Comparison of ENCODE assay signal across 21 cellular contexts in the genomic region with DNA sequence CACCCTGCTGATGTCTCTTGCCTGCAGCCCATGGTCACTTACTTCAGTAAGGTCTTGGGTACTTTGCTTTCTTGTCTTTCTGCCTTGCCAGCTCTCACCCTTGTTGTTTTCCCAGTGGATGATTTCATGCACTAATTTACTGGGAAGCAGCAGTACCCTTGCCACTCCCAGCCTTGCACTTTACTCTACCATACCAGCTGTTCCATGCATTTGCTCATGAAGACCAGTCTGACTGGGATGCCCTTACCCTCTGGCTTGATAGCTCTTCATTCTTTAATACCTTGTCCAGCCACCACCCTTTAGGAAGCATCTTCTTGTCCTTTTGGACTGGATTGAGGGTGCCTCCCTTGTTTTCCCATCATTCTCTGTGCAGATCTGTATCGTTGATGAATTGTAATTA.
"Had no signal": no experiment of that assay in that cellular context is flagged by ENCODE, and none has a peak within 500 bp of the region (broad histone marks: within the 10 kb centered on the region; RNA-seq: fewer than 3 reads in every experiment).

No MANE protein-coding gene starts in this region.

- H3K36me3 ChIP-seq: cardiac muscle cell, tibial artery, vagina had no signal

- H3K9me3 ChIP-seq: tibial artery, vagina had no signal

- DNase-seq: activated CD4-positive, alpha-beta T cell treated with anti-CD3 and anti-CD28 coated beads, Interleukin-2, amount 10 ng/mL, durations not matched to agents 24 days and 14 days; activated CD8-positive, alpha-beta memory T cell treated with anti-CD3 and anti-CD28 coated beads, Interleukin-2, amount 50 U/mL, for 4 hours; activated effector memory CD4-positive, alpha-beta T cell treated with anti-CD3 and anti-CD28 coated beads, Interleukin-2, amount 50 U/mL, for 16 hours; activated T-cell treated with anti-CD3 and anti-CD28 coated beads, Interleukin-2, amount 50 U/mL, for 4 hours; amniotic stem cell; dermis blood vessel endothelial cell; effector memory CD4-positive, alpha-beta T cell; nucleus accumbens; retina; stimulated activated CD4-positive, alpha-beta T cell treated with anti-CD3 and anti-CD28 coated beads, Interleukin-12 subunit alpha, Interleukin-12 subunit beta, amount 100 ng/mL, for 4 hours; stimulated activated CD4-positive, alpha-beta T cell treated with anti-CD3 and anti-CD28 coated beads, Interleukin-1b, Interleukin-23, amount 100 ng/mL, for 48 hours; stimulated activated naive CD4-positive, alpha-beta T cell treated with Interleukin-2 at 50 U/mL for 16 hours; substantia nigra; T1000; tibial artery had no signal

- H3K27ac Mint-ChIP-seq: activated CD4-positive, alpha-beta T cell treated with anti-CD3 and anti-CD28 coated beads, Interleukin-2, amount 10 ng/mL, durations not matched to agents 24 days and 14 days; activated naive CD4-positive, alpha-beta T cell treated with anti-CD3 and anti-CD28 coated beads, Interleukin-2, amount 50 U/mL, for 72 hours; natural killer cell treated with Interleukin-12 subunit alpha and Interleukin-12 subunit beta and Interleukin-15 and Interleukin-18, amount 100 ng/mL, for 72 hours had no signal

- H3K4me1 ChIP-seq: tibial artery, vagina had no signal

- H3K27me3 Mint-ChIP-seq: activated CD4-positive, alpha-beta T cell treated with anti-CD3 and anti-CD28 coated beads, Interleukin-2, amount 10 ng/mL, durations not matched to agents 24 days and 14 days; natural killer cell treated with Interleukin-12 subunit alpha and Interleukin-12 subunit beta and Interleukin-15 and Interleukin-18, amount 100 ng/mL, for 72 hours had no signal

- H3K27ac ChIP-seq: cardiac muscle cell, SK-N-MC, tibial artery, vagina had no signal

- H3K4me3 Mint-ChIP-seq: activated CD4-positive, alpha-beta T cell treated with anti-CD3 and anti-CD28 coated beads, Interleukin-2, amount 10 ng/mL, durations not matched to agents 24 days and 14 days; activated T-cell treated with anti-CD3 and anti-CD28 coated beads, Interleukin-2, amount 50 U/mL, for 4 hours; natural killer cell treated with Interleukin-12 subunit alpha and Interleukin-12 subunit beta and Interleukin-15 and Interleukin-18, amount 100 ng/mL, for 72 hours had no signal

- ATAC-seq: activated naive CD4-positive, alpha-beta T cell treated with anti-CD3 and anti-CD28 coated beads, Interleukin-2, amount 50 U/mL, for 72 hours; activated T-cell treated with anti-CD3 and anti-CD28 coated beads, Interleukin-2, amount 50 U/mL, for 4 hours; left lobe of liver; natural killer cell treated with Interleukin-12 subunit alpha and Interleukin-12 subunit beta and Interleukin-15 and Interleukin-18, amount 100 ng/mL, for 72 hours had no signal

- H3K9me3 Mint-ChIP-seq: activated CD4-positive, alpha-beta T cell treated with anti-CD3 and anti-CD28 coated beads, Interleukin-2, amount 10 ng/mL, durations not matched to agents 24 days and 14 days; activated T-cell treated with anti-CD3 and anti-CD28 coated beads, Interleukin-2, amount 50 U/mL, for 4 hours; natural killer cell treated with Interleukin-12 subunit alpha and Interleukin-12 subunit beta and Interleukin-15 and Interleukin-18, amount 100 ng/mL, for 72 hours had no signal

- H3K27me3 ChIP-seq: cardiac muscle cell, tibial artery, vagina had no signal

- H3K4me3 ChIP-seq: cardiac muscle cell, SK-N-MC, tibial artery, vagina had no signal
